In genomic region chr2:86442642-86443005, GRCh38 we compare ENCODE assay signal across 8 cellular contexts. TPM values are rescaled to one million over a fixed set of nuclear protein-coding genes. Genes with fewer than 3 reads are reported as not detected.
A peak's percentile ranks its signal among the peaks of the same experiment; 100 is the strongest.
DNase-seq lines count a peak whose midpoint lies in the region; ATAC-seq and TF ChIP-seq lines count a peak whose summit lies in the region.

No MANE protein-coding gene starts in this region.

- H3K4me1 ChIP-seq in Caco-2 = no peaks in the 10 kb centered on the region

- POLR2A ChIA-PET in Caco-2 (lab: Charles Lee) = no interaction called here

- H3K4me3 ChIP-seq in Caco-2 (ENCODE audit: low read depth, low read length) (peak overlapping the region; percentile 99), fibroblast of pulmonary artery (replicated peaks; ENCODE audit: low read depth, low read length) (peak overlapping the region; percentile 80)

- DNase-seq in Caco-2 (peak; percentile 89 to 93), HT1080 (ENCODE audit: low read depth) (peak; percentile 90), RPMI8226 (peak; percentile 81), fibroblast of pulmonary artery (ENCODE audit: low read depth) (peak; percentile 95)
- DNase-seq in activated T-helper 2 cell treated with anti-CD3 and anti-CD28 coated beads, Interferon-gamma antibody, Interleukin-2, Interleukin-4, amounts not matched to agents 10 μg/mL and 5 μg/mL and 100 μg/mL, durations not matched to agents 14 hours and 24 hours and 36 hours (ENCODE audit: low spot score) = peak; percentile 78
- peak; percentile 89 for DNase-seq in natural killer cell treated with Interleukin-12 subunit alpha and Interleukin-12 subunit beta and Interleukin-15 and Interleukin-18, amount 100 ng/mL, for 72 hours (ENCODE audit: low spot score)
- peak; percentile 79 for DNase-seq in stimulated activated naive CD8-positive, alpha-beta T cell treated with anti-CD3 and anti-CD28 coated beads, Interleukin-15, Interleukin-2, amounts not matched to agents 100 U/mL and 50 U/mL, for 24 hours

- peaks cover 3% of the 10 kb centered on the region for H3K27me3 Mint-ChIP-seq in Caco-2 (ENCODE audit: insufficient read depth, unreplicated experiment)
- no peaks in the 10 kb centered on the region for H3K27me3 Mint-ChIP-seq in activated T-helper 2 cell treated with anti-CD3 and anti-CD28 coated beads, Interferon-gamma antibody, Interleukin-2, Interleukin-4, amounts not matched to agents 10 μg/mL and 5 μg/mL and 100 μg/mL, durations not matched to agents 14 hours and 24 hours and 36 hours (ENCODE audit: low read depth)
- H3K27me3 Mint-ChIP-seq in natural killer cell treated with Interleukin-12 subunit alpha and Interleukin-12 subunit beta and Interleukin-15 and Interleukin-18, amount 100 ng/mL, for 72 hours = no peaks in the 10 kb centered on the region

- H3K36me3 Mint-ChIP-seq in Caco-2 (ENCODE audit: insufficient read depth, unreplicated experiment) = peaks cover 32% of the 10 kb centered on the region
- H3K36me3 Mint-ChIP-seq in activated T-helper 2 cell treated with anti-CD3 and anti-CD28 coated beads, Interferon-gamma antibody, Interleukin-2, Interleukin-4, amounts not matched to agents 10 μg/mL and 5 μg/mL and 100 μg/mL, durations not matched to agents 14 hours and 24 hours and 36 hours (ENCODE audit: low read depth) = peaks cover 77% of the 10 kb centered on the region
- H3K36me3 Mint-ChIP-seq in natural killer cell treated with Interleukin-12 subunit alpha and Interleukin-12 subunit beta and Interleukin-15 and Interleukin-18, amount 100 ng/mL, for 72 hours = peaks cover 39% of the 10 kb centered on the region

- intact Hi-C loops in Caco-2 (cut with micrococcal nuclease; ENCODE audit: unreplicated experiment) = loop anchor here (10.0 kb wide), 1 partner anchor 248 kb away; the partner anchor contains the start of genes IMMT and MRPL35
- intact Hi-C loops in activated T-helper 2 cell treated with anti-CD3 and anti-CD28 coated beads, Interferon-gamma antibody, Interleukin-2, Interleukin-4, amounts not matched to agents 10 μg/mL and 5 μg/mL and 100 μg/mL, durations not matched to agents 14 hours and 24 hours and 36 hours (cut with micrococcal nuclease) = loop anchor here (2.0 to 5.0 kb wide), 5 partner anchors 22 to 590 kb away; partner anchors contain the start of genes POLR1A and PTCD3

- ATAC-seq in GM21381 (IDR thresholded peaks at IDR 0.05; ENCODE audit: unreplicated experiment) = peak; percentile 61
- ATAC-seq in natural killer cell treated with Interleukin-12 subunit alpha and Interleukin-12 subunit beta and Interleukin-15 and Interleukin-18, amount 100 ng/mL, for 72 hours = peak; percentile 79 to 80
- ATAC-seq in stimulated activated naive CD8-positive, alpha-beta T cell treated with anti-CD3 and anti-CD28 coated beads, Interleukin-15, Interleukin-2, amounts not matched to agents 100 U/mL and 50 U/mL, for 24 hours = peak; percentile 82

- H3K9me3 ChIP-seq in Caco-2 = peaks cover 22% of the 10 kb centered on the region

- H3K27me3 ChIP-seq in Caco-2 (replicated peaks; ENCODE audit: control insufficient read depth, insufficient read depth, low read length) = no peaks in the 10 kb centered on the region

- TF ChIP-seq CTCF in Caco-2 (IDR thresholded peaks at IDR 0.05; ENCODE audit: insufficient read depth in 1 of 2, low read depth in 1 of 2, low read length in 1 of 2, severe bottlenecking in 1 of 2, unreplicated experiment in 1 of 2) (no peak), fibroblast of pulmonary artery (IDR thresholded peaks at IDR 0.05; ENCODE audit: low read length, missing control alignments) (no peak)

- peaks cover 2% of the 10 kb centered on the region; the same call in 1 of the 2 replicates for H3K36me3 ChIP-seq in Caco-2 (ENCODE audit: control insufficient read depth, insufficient read depth, low read length)

- H3K4me1 Mint-ChIP-seq in Caco-2 (ENCODE audit: low read depth, unreplicated experiment) = peaks cover 18% of the 10 kb centered on the region
- peaks cover 47% of the 10 kb centered on the region for H3K4me1 Mint-ChIP-seq in activated T-helper 2 cell treated with anti-CD3 and anti-CD28 coated beads, Interferon-gamma antibody, Interleukin-2, Interleukin-4, amounts not matched to agents 10 μg/mL and 5 μg/mL and 100 μg/mL, durations not matched to agents 14 hours and 24 hours and 36 hours (ENCODE audit: low read depth)
- peaks cover 45 to 55% of the 10 kb centered on the region in 2 donors for H3K4me1 Mint-ChIP-seq in natural killer cell treated with Interleukin-12 subunit alpha and Interleukin-12 subunit beta and Interleukin-15 and Interleukin-18, amount 100 ng/mL, for 72 hours (ENCODE audit: low read depth in 2 of 2)

- CTCF ChIA-PET in Caco-2 (lab: Charles Lee) = interaction anchor here (0.6 to 3.0 kb wide), 3 partner anchors 46 to 241 kb away, joined by 3 to 15 read pairs (median 4); no protein-coding TSS in a partner anchor

- H3K4me3 Mint-ChIP-seq in Caco-2 (ENCODE audit: unreplicated experiment) = peak overlapping the region; percentile 83
- H3K4me3 Mint-ChIP-seq in activated T-helper 2 cell treated with anti-CD3 and anti-CD28 coated beads, Interferon-gamma antibody, Interleukin-2, Interleukin-4, amounts not matched to agents 10 μg/mL and 5 μg/mL and 100 μg/mL, durations not matched to agents 14 hours and 24 hours and 36 hours (ENCODE audit: low read depth) = peak overlapping the region; percentile 93
- H3K4me3 Mint-ChIP-seq in natural killer cell treated with Interleukin-12 subunit alpha and Interleukin-12 subunit beta and Interleukin-15 and Interleukin-18, amount 100 ng/mL, for 72 hours = peak overlapping the region; percentile 91

- peaks cover 25% of the 10 kb centered on the region for H3K9me3 Mint-ChIP-seq in Caco-2 (ENCODE audit: unreplicated experiment)
- peaks cover 28% of the 10 kb centered on the region for H3K9me3 Mint-ChIP-seq in activated T-helper 2 cell treated with anti-CD3 and anti-CD28 coated beads, Interferon-gamma antibody, Interleukin-2, Interleukin-4, amounts not matched to agents 10 μg/mL and 5 μg/mL and 100 μg/mL, durations not matched to agents 14 hours and 24 hours and 36 hours
- peaks cover 4% of the 10 kb centered on the region for H3K9me3 Mint-ChIP-seq in natural killer cell treated with Interleukin-12 subunit alpha and Interleukin-12 subunit beta and Interleukin-15 and Interleukin-18, amount 100 ng/mL, for 72 hours

- H3K27ac Mint-ChIP-seq in Caco-2 (ENCODE audit: unreplicated experiment) = peak overlapping the region; percentile 62
- peak overlapping the region; percentile 94 for H3K27ac Mint-ChIP-seq in activated T-helper 2 cell treated with anti-CD3 and anti-CD28 coated beads, Interferon-gamma antibody, Interleukin-2, Interleukin-4, amounts not matched to agents 10 μg/mL and 5 μg/mL and 100 μg/mL, durations not matched to agents 14 hours and 24 hours and 36 hours
- H3K27ac Mint-ChIP-seq in natural killer cell treated with Interleukin-12 subunit alpha and Interleukin-12 subunit beta and Interleukin-15 and Interleukin-18, amount 100 ng/mL, for 72 hours = peak overlapping the region; percentile 96 to 100

- no TSS peak for BruUV-seq in Caco-2 (replicated peaks; lab: Mats Ljungman, UMichigan)

RNA-seq across cellular contexts. Expression of gene KDM3A, which starts 1.5 kb away (rescaled TPM):
- total RNA-seq in Caco-2 (2022) = 47.4 and 52.4 TPM in 2 replicates
- total RNA-seq in HT1080 (2014; rRNA removed; shearing (Covaris generic)) = 13.7 and 14.8 TPM in 2 replicates
- polyA plus RNA-seq in HT1080 (2015; cell fraction: cytosol; rRNA removed) = 20.3 and 25.2 TPM in 2 replicates
- polyA plus RNA-seq in HT1080 (2015; cell fraction: nucleus; rRNA removed) = 83.5 and 89.8 TPM in 2 replicates
- total RNA-seq in activated T-helper 2 cell treated with anti-CD3 and anti-CD28 coated beads, Interferon-gamma antibody, Interleukin-2, Interleukin-4, amounts not matched to agents 10 μg/mL and 5 μg/mL and 100 μg/mL, durations not matched to agents 14 hours and 24 hours and 36 hours = 74.5 and 78.2 TPM in 2 replicates
- 10 to 100 TPM; 44.6 to 74.3 TPM for total RNA-seq in natural killer cell treated with Interleukin-12 subunit alpha and Interleukin-12 subunit beta and Interleukin-15 and Interleukin-18, amount 100 ng/mL, for 72 hours

Comparison
In these comparisons a context has a peak if more than half of its experiments do, and no peak if none do; other contexts are left out.
1. Peak in every context shown above with its lines: DNase-seq, ATAC-seq and H3K4me3 ChIP-seq.